16 cellular contexts compared by ENCODE assay signal in the genomic region with DNA sequence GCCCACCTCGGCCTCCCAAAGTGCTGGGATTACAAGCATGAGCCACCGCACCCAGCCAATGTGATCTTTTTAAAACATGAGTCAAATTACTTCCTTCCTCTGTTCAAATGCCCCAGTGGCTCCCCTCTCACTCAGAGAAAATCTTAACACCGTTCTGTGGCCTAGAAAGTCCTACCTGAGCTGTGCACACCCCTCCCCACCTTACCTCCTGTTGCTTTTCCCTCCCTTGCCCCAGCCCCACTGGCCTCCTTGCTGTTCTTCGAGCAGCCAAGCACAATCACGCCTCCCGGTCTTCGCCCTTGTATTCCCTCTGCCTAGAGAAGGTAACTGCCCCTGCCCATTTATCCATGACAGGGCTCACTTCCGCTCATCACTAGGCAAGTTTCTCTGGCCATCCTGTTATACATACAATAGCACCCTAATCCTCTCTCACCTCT.
DNase-seq lines count a peak whose midpoint lies in the region; ATAC-seq and TF ChIP-seq lines count a peak whose summit lies in the region.
"Had no signal": no experiment of that assay in that cellular context is flagged by ENCODE, and none has a peak within 500 bp of the region (broad histone marks: within the 10 kb centered on the region; RNA-seq: fewer than 3 reads in every experiment).

No MANE protein-coding gene starts in this region.

- H3K27ac ChIP-seq in HEK293 (ENCODE audit: extremely low read depth, low read depth, low read length) (no peak overlapping the region), spleen (peak overlapping the region in 6 of 8 donors; percentile 9 to 87 (median 68)), body of pancreas (no peak overlapping the region)
- H3K27ac ChIP-seq: upper lobe of left lung had no signal

- H3K36me3 ChIP-seq in HEK293 (ENCODE audit: control insufficient read depth in 2 of 2, insufficient read depth in 1 of 2, low read length in 2 of 2) = no peaks in the 10 kb centered on the region
- no peaks in the 10 kb centered on the region for H3K36me3 ChIP-seq in spleen
- H3K36me3 ChIP-seq in body of pancreas (replicated peaks in 1 of 2; ENCODE audit: insufficient read depth in 1 of 2, low read depth in 2 of 2) = no peaks in the 10 kb centered on the region
- H3K36me3 ChIP-seq: upper lobe of left lung had no signal

- H3K27me3 Mint-ChIP-seq in activated T-cell treated with anti-CD3 and anti-CD28 coated beads, Interleukin-2, amount 50 U/mL, for 4 hours (ENCODE audit: low read depth) = no peaks in the 10 kb centered on the region
- H3K27me3 Mint-ChIP-seq in activated naive CD8-positive, alpha-beta T cell treated with anti-CD3 and anti-CD28 coated beads, Interleukin-2, amount 50 U/mL, for 24 hours = no peaks in the 10 kb centered on the region

- H3K27me3 ChIP-seq in spleen (replicated peaks in 1 of 7) = no peaks in the 10 kb centered on the region
- H3K27me3 ChIP-seq in body of pancreas = no peaks in the 10 kb centered on the region
- H3K27me3 ChIP-seq: upper lobe of left lung had no signal

- POLR2A ChIA-PET in HEK293 (lab: Yijun Ruan, JAX) = interaction anchor here (0.5 kb wide), 1 partner anchor 102 kb away, joined by 3 read pairs; no protein-coding TSS in a partner anchor

- TF ChIP-seq POLR2A in spleen (IDR thresholded peaks at IDR 0.05) (no peak), body of pancreas (IDR thresholded peaks at IDR 0.05) (no peak)

- H3K4me3 ChIP-seq in HEK293 (ENCODE audit: low read depth, low read length) = no peak overlapping the region
- peak overlapping the region in 1 of 8 donors; percentile 19 for H3K4me3 ChIP-seq in spleen
- H3K4me3 ChIP-seq in body of pancreas = no peak overlapping the region
- H3K4me3 ChIP-seq: upper lobe of left lung had no signal

- H3K9me3 ChIP-seq in HEK293 (ENCODE audit: control insufficient read depth, insufficient read depth, low read depth, low read length) (no peaks in the 10 kb centered on the region), spleen (no peaks in the 10 kb centered on the region), body of pancreas (no peaks in the 10 kb centered on the region)
- H3K9me3 ChIP-seq: upper lobe of left lung had no signal

- peak overlapping the region; percentile 44 for H3K27ac Mint-ChIP-seq in activated naive CD8-positive, alpha-beta T cell treated with anti-CD3 and anti-CD28 coated beads, Interleukin-2, amount 50 U/mL, for 24 hours

- CTCF ChIA-PET in HEK293 (lab: Yijun Ruan, JAX) = interaction anchor here (0.8 to 12.8 kb wide), 2 partner anchors 8 to 81 kb away, joined by 3 to 506 read pairs; no protein-coding TSS in a partner anchor

- no peak for ATAC-seq in activated T-cell treated with anti-CD3 and anti-CD28 coated beads, Interleukin-2, amount 50 U/mL, for 4 hours
- no peak for ATAC-seq in activated naive CD8-positive, alpha-beta T cell treated with anti-CD3 and anti-CD28 coated beads, Interleukin-2, amount 50 U/mL, for 24 hours
- no peak for ATAC-seq in body of pancreas
- ATAC-seq in GM18870 (IDR thresholded peaks at IDR 0.05; ENCODE audit: unreplicated experiment) = no peak

- peak overlapping the region; percentile 33 for H3K4me3 Mint-ChIP-seq in activated T-cell treated with anti-CD3 and anti-CD28 coated beads, Interleukin-2, amount 50 U/mL, for 4 hours
- peak overlapping the region; percentile 21 for H3K4me3 Mint-ChIP-seq in activated naive CD8-positive, alpha-beta T cell treated with anti-CD3 and anti-CD28 coated beads, Interleukin-2, amount 50 U/mL, for 24 hours

- DNase-seq in activated T-cell treated with anti-CD3 and anti-CD28 coated beads, Interleukin-2, amount 50 U/mL, for 4 hours = no peak
- no peak for DNase-seq in activated T-cell treated with anti-CD3 and anti-CD28 coated beads, Interleukin-2, amount 50 U/mL, for 48 hours
- DNase-seq in activated naive CD8-positive, alpha-beta T cell treated with anti-CD3 and anti-CD28 coated beads, Interleukin-2, amount 50 U/mL, for 24 hours = no peak
- DNase-seq in spleen (no peak), NCI-H774 (lab: John Stamatoyannopoulos, UW) (no peak), body of pancreas (no peak)
- DNase-seq: cortex of kidney; erythroblast; midbrain; NCI-H1092 treated with DMSO at 0.1 percent for 48 hours; NCI-H748 treated with DMSO at 0.1 percent for 48 hours; stimulated activated CD4-positive, alpha-beta T cell treated with anti-CD3 and anti-CD28 coated beads, Interleukin-4, amount 100 ng/mL, for 24 hours; SW 1271; upper lobe of left lung had no signal

- H3K4me1 ChIP-seq in HEK293 (ENCODE audit: control insufficient read depth, insufficient read depth, low read length) (no peaks in the 10 kb centered on the region), spleen (peaks cover 0 to 76% (median 16%) of the 10 kb centered on the region in 6 donors), body of pancreas (peaks cover 12% of the 10 kb centered on the region)
- H3K4me1 ChIP-seq: upper lobe of left lung had no signal

- no peak for TF ChIP-seq CTCF in HEK293 (tag by site-specific recombination; IDR thresholded peaks at IDR 0.05)
- TF ChIP-seq CTCF in spleen (IDR thresholded peaks at IDR 0.05 in 8 of 11, conservative IDR thresholded peaks at IDR 0.05 in 3 of 11) = no peak
- TF ChIP-seq CTCF in body of pancreas (IDR thresholded peaks at IDR 0.05) = no peak

- intact Hi-C loops in spleen (cut with DNase I; ENCODE audit: low total_unique reads) = no loop called here
- intact Hi-C loops in body of pancreas (cut with DNase I) = no loop called here

- peaks cover 46% of the 10 kb centered on the region for H3K4me1 Mint-ChIP-seq in activated T-cell treated with anti-CD3 and anti-CD28 coated beads, Interleukin-2, amount 50 U/mL, for 4 hours (ENCODE audit: low read depth)
- peaks cover 54% of the 10 kb centered on the region for H3K4me1 Mint-ChIP-seq in activated naive CD8-positive, alpha-beta T cell treated with anti-CD3 and anti-CD28 coated beads, Interleukin-2, amount 50 U/mL, for 24 hours

- 40 to 50% (median 44%) methylated on average over 8 of the region's 8 CpGs for WGBS in spleen, 5 donors
- WGBS in body of pancreas, 2 donors = 68 to 82% methylated on average over 8 of the region's 8 CpGs

- H3K36me3 Mint-ChIP-seq in activated T-cell treated with anti-CD3 and anti-CD28 coated beads, Interleukin-2, amount 50 U/mL, for 4 hours (ENCODE audit: insufficient read depth) = peaks cover 2% of the 10 kb centered on the region
- peaks cover 5% of the 10 kb centered on the region for H3K36me3 Mint-ChIP-seq in activated naive CD8-positive, alpha-beta T cell treated with anti-CD3 and anti-CD28 coated beads, Interleukin-2, amount 50 U/mL, for 24 hours (ENCODE audit: low read depth)

- H3K9me3 Mint-ChIP-seq in activated T-cell treated with anti-CD3 and anti-CD28 coated beads, Interleukin-2, amount 50 U/mL, for 4 hours = peaks cover 4% of the 10 kb centered on the region
- H3K9me3 Mint-ChIP-seq in activated naive CD8-positive, alpha-beta T cell treated with anti-CD3 and anti-CD28 coated beads, Interleukin-2, amount 50 U/mL, for 24 hours = peaks cover 15% of the 10 kb centered on the region

TF ChIP-seq in HEK293, 187 proteins besides CTCF, POLR2A, EP300 and RAD21:
- TF ChIP-seq SCRT2 (tag by site-specific recombination; IDR thresholded peaks at IDR 0.05) = 0 out of 2 replicates have a peak, but pooled peaks have one; percentile 15
- no peak for TF ChIP-seq ZNF16 (tag by site-specific recombination; IDR thresholded peaks at IDR 0.05; ENCODE audit: low read depth)
- TF ChIP-seq PRDM1 (tag by site-specific recombination; IDR thresholded peaks at IDR 0.05) = peak; percentile 14; the same call in 1 of the 2 replicates
- no peak for TF ChIP-seq GFI1B (tag by site-specific recombination; IDR thresholded peaks at IDR 0.05)

Comparison
In these comparisons a context has a peak if more than half of its experiments do, and no peak if none do; other contexts are left out.
1. H3K27ac ChIP-seq: peak in spleen (6 of 8); none in HEK293 (single experiment) and body of pancreas (0 of 4).